In genomic region chr6:2861822-2862164, GRCh38 we compare ENCODE assay signal across 16 cellular contexts. TPM values are rescaled to one million over a fixed set of nuclear protein-coding genes. Genes with fewer than 3 reads are reported as not detected.
DNase-seq lines count a peak whose midpoint lies in the region; ATAC-seq, FAIRE-seq and TF ChIP-seq lines count a peak whose summit lies in the region.
"Had no signal": no experiment of that assay in that cellular context is flagged by ENCODE, and none has a peak within 500 bp of the region (broad histone marks: within the 10 kb centered on the region; RNA-seq: fewer than 3 reads in every experiment).

No MANE protein-coding gene starts in this region.

- H3K27me3 ChIP-seq in Peyer's patch = no peaks in the 10 kb centered on the region
- no peaks in the 10 kb centered on the region for H3K27me3 ChIP-seq in K562 (ENCODE audit: control insufficient read depth in 2 of 2, insufficient read depth in 2 of 2, low read length in 2 of 2)
- H3K27me3 ChIP-seq in thymus (ENCODE audit: control insufficient read depth, insufficient read depth) = no peaks in the 10 kb centered on the region

- 0% methylated on average over 1 of the region's 1 CpG for WGBS in K562 (ENCODE audit: insufficient coverage, low coverage, missing lambda C conversion rate)
- WGBS in thymus = 30% methylated on average over 1 of the region's 1 CpG

- peak overlapping the region; percentile 66 for H3K4me3 Mint-ChIP-seq in activated naive CD4-positive, alpha-beta T cell treated with anti-CD3 and anti-CD28 coated beads for 36 hours
- H3K4me3 Mint-ChIP-seq: brain had no signal

- no peaks in the 10 kb centered on the region for H3K79me2 ChIP-seq in K562 (ENCODE audit: control insufficient read depth, insufficient read depth, low read length)

- H3K4me2 ChIP-seq in K562 (ENCODE audit: insufficient read depth, low read length) = no peak overlapping the region

- peaks cover 5% of the 10 kb centered on the region for H3K36me3 Mint-ChIP-seq in activated naive CD4-positive, alpha-beta T cell treated with anti-CD3 and anti-CD28 coated beads for 36 hours (ENCODE audit: low read depth)
- H3K36me3 Mint-ChIP-seq: brain had no signal

- CTCF ChIA-PET in activated naive CD4-positive, alpha-beta T cell treated with anti-CD3 and anti-CD28 coated beads for 36 hours (lab: Charles Lee) = interaction anchor here (1.0 to 2.2 kb wide), 4 partner anchors 10 to 70 kb away, joined by 3 to 6 read pairs (median 4); no protein-coding TSS in a partner anchor
- CTCF ChIA-PET in K562 (lab: Yijun Ruan, JAX; ENCODE audit: low intra/inter-chr PET ratio) = no interaction called here

- H3K9me3 ChIP-seq in Peyer's patch = no peaks in the 10 kb centered on the region
- H3K9me3 ChIP-seq in K562 (replicated peaks; ENCODE audit: control insufficient read depth, insufficient read depth, low read depth, low read length) = no peaks in the 10 kb centered on the region
- H3K9me3 ChIP-seq in thymus (ENCODE audit: control insufficient read depth) = no peaks in the 10 kb centered on the region
- H3K9me3 ChIP-seq: thoracic aorta had no signal

- H3K9me3 Mint-ChIP-seq in activated naive CD4-positive, alpha-beta T cell treated with anti-CD3 and anti-CD28 coated beads for 36 hours = peaks cover 3% of the 10 kb centered on the region

- no peak for FAIRE-seq in K562 (lab: Jason Lieb, UNC)
- FAIRE-seq: D721Med, HTR-8/SVneo had no signal

- no peak for TF ChIP-seq RAD21 in K562 (CRISPR knock-in tag; conservative IDR thresholded peaks at IDR 0.05 in 1 of 2, IDR thresholded peaks at IDR 0.05 in 1 of 2)

- peak overlapping the region; percentile 96 for H3K27ac Mint-ChIP-seq in activated naive CD4-positive, alpha-beta T cell treated with anti-CD3 and anti-CD28 coated beads for 36 hours
- H3K27ac Mint-ChIP-seq: brain had no signal

- BruUV-seq in K562 (replicated peaks; lab: Mats Ljungman, UMichigan) = no TSS peak

- H3K9ac ChIP-seq in K562 (ENCODE audit: insufficient read depth in 1 of 2, low read depth in 2 of 2, low read length in 2 of 2) = no peak overlapping the region

- in situ Hi-C loops in K562 (cut with MboI) = no loop called here

- no peak for TF ChIP-seq CTCF in Peyer's patch (IDR thresholded peaks at IDR 0.05)
- TF ChIP-seq CTCF in K562 (IDR thresholded peaks at IDR 0.05 in 2 of 3, conservative IDR thresholded peaks at IDR 0.05 in 1 of 3; ENCODE audit: insufficient read depth in 2 of 3, low read depth in 1 of 3, low read length in 3 of 3) = no peak
- TF ChIP-seq CTCF in GM20000 (IDR thresholded peaks at IDR 0.05; ENCODE audit: extremely low read depth, missing control alignments) = no peak

- H3K4me3 ChIP-seq in Peyer's patch (no peak overlapping the region), K562 (no peak overlapping the region), thymus (ENCODE audit: low read length) (no peak overlapping the region)
- H3K4me3 ChIP-seq: thoracic aorta had no signal

- TF ChIP-seq POLR2A in Peyer's patch (IDR thresholded peaks at IDR 0.05) = no peak
- no peak for TF ChIP-seq POLR2A in K562 (conservative IDR thresholded peaks at IDR 0.05)

- no peak for ATAC-seq in K562
- no peak for ATAC-seq in HG03280 (IDR thresholded peaks at IDR 0.05; ENCODE audit: unreplicated experiment)

- H3K36me3 ChIP-seq in Peyer's patch (no peaks in the 10 kb centered on the region), K562 (ENCODE audit: control insufficient read depth, insufficient read depth, low read length) (no peaks in the 10 kb centered on the region), thymus (ENCODE audit: control insufficient read depth, insufficient read depth) (no peaks in the 10 kb centered on the region)
- H3K36me3 ChIP-seq: thoracic aorta had no signal

- DNase-seq in activated naive CD4-positive, alpha-beta T cell treated with anti-CD3 and anti-CD28 coated beads for 36 hours = no peak
- DNase-seq in activated naive CD4-positive, alpha-beta T cell treated with Interleukin-2 at 50 U/mL for 16 hours = no peak
- no peak for DNase-seq in Peyer's patch
- DNase-seq in K562 (ENCODE audit: extremely low read depth in 1 of 4, low spot score in 3 of 4) = no peak
- DNase-seq in GM20000 (ENCODE audit: low spot score) = no peak
- no peak for DNase-seq in mucosa of gallbladder (ENCODE audit: low spot score)
- DNase-seq: GOT3, kidney glomerular epithelial cell, NCI-H2081 treated with DMSO at 0.1 percent for 48 hours, NCI-H69 had no signal

- H3K27me3 Mint-ChIP-seq in activated naive CD4-positive, alpha-beta T cell treated with anti-CD3 and anti-CD28 coated beads for 36 hours (ENCODE audit: low read depth) = no peaks in the 10 kb centered on the region
- H3K27me3 Mint-ChIP-seq: brain had no signal

- TF ChIP-seq EP300 in K562 (IDR thresholded peaks at IDR 0.05; ENCODE audit: low read length) = no peak

- 0 out of 2 replicates have a peak overlapping the region, but pooled peaks have one; percentile 29 for H2AFZ ChIP-seq in K562 (ENCODE audit: low read depth, low read length)

- no peaks in the 10 kb centered on the region for H3K9me1 ChIP-seq in K562 (ENCODE audit: control insufficient read depth, insufficient read depth, low read length)

- peaks cover 75% of the 10 kb centered on the region for H3K4me1 Mint-ChIP-seq in activated naive CD4-positive, alpha-beta T cell treated with anti-CD3 and anti-CD28 coated beads for 36 hours (ENCODE audit: low read depth)

- intact Hi-C loops in activated naive CD4-positive, alpha-beta T cell treated with anti-CD3 and anti-CD28 coated beads for 36 hours (cut with micrococcal nuclease) = loop anchor here (1.0 to 5.0 kb wide), 4 partner anchors 15 to 1276 kb away; partner anchors contain the start of gene ECI2
- intact Hi-C loops in K562 (cut with micrococcal nuclease) = no loop called here

- H3K4me1 ChIP-seq in Peyer's patch = peaks cover 0 to 33% (median 25%) of the 10 kb centered on the region in 4 donors
- peaks cover 24 to 28% of the 10 kb centered on the region in 2 experiments for H3K4me1 ChIP-seq in K562 (replicated peaks in 1 of 2; ENCODE audit: control insufficient read depth in 2 of 2, insufficient read depth in 2 of 2, low read length in 2 of 2)
- H3K4me1 ChIP-seq in thymus (ENCODE audit: control insufficient read depth, insufficient read depth, low read length) = peaks cover 46% of the 10 kb centered on the region

- H3K27ac ChIP-seq in Peyer's patch (peak overlapping the region in 3 of 4 donors; percentile 17 to 72 (median 52)), K562 (ENCODE audit: extremely low read depth, low read depth, low read length) (no peak overlapping the region), thymus (ENCODE audit: low read depth) (peak overlapping the region; percentile 91)
- H3K27ac ChIP-seq: thoracic aorta had no signal

- POLR2A ChIA-PET in K562 (lab: Yijun Ruan, JAX) = interaction anchor here (1.0 kb wide), 2 partner anchors 9 to 42 kb away, joined by 3 read pairs; no protein-coding TSS in a partner anchor

- no peaks in the 10 kb centered on the region for H4K20me1 ChIP-seq in K562 (replicated peaks; ENCODE audit: control insufficient read depth, insufficient read depth, low read length)

TF ChIP-seq in K562, 482 proteins besides CTCF, POLR2A, EP300 and RAD21 (continues in another document):
- no peak for TF ChIP-seq SAFB2 (IDR thresholded peaks at IDR 0.05; ENCODE audit: borderline replicate concordance, low read depth, low read length, severe bottlenecking)

RNA-seq across cellular contexts. Expression of gene SERPINB1, which starts 20.1 kb away (rescaled TPM):
- total RNA-seq in activated naive CD4-positive, alpha-beta T cell treated with anti-CD3 and anti-CD28 coated beads for 36 hours = 100 to 1,000 TPM; 200 to 208 TPM
- 100 to 1,000 TPM in 1 of 4 donors, 10 to 100 TPM in 3; 58.6 to 122 (median 86.4) TPM for total RNA-seq in Peyer's patch
- 11.1 and 19.1 TPM in 2 replicates for total RNA-seq in K562 (2011; cell fraction: chromatin; rRNA removed; ENCODE audit: low replicate concordance)
- total RNA-seq in K562 (2011; cell fraction: nucleolus; rRNA removed) = 13.9 and 18.2 TPM in 2 replicates
- 16.9 and 26.9 TPM in 2 replicates for total RNA-seq in K562 (2011; cell fraction: nucleoplasm; rRNA removed)
- 36.7 and 41.2 TPM in 2 replicates for total RNA-seq in K562 (2014; rRNA removed)
- 49.3 and 62.5 TPM in 2 replicates for total RNA-seq in K562 (2014; rRNA removed; fragmentation: Illumina TruSeq; extraction: Trizol)
- total RNA-seq in K562 (2015; rRNA removed; fragmentation: Illumina TruSeq; extraction: Trizol) = 31.9 and 33.9 TPM in 2 replicates
- 45.6 and 46.5 TPM in 2 replicates for total RNA-seq in K562 (2021)
- 49.4 and 108 TPM in 2 replicates for polyA plus RNA-seq in K562 (2011; rRNA removed)
- polyA plus RNA-seq in K562 (2011; cell fraction: cytosol; rRNA removed) = 24.3 and 27.5 TPM in 2 replicates
- 22.6 and 24.2 TPM in 2 replicates for polyA plus RNA-seq in K562 (2011; cell fraction: nucleus; rRNA removed)
- polyA plus RNA-seq in K562 (2012) = 44.7 and 93.0 TPM in 2 replicates
- 57.7 and 78.3 TPM in 2 replicates for polyA plus RNA-seq in K562 (2014; fragmentation: Illumina TruSeq; extraction: Trizol)
- 10 to 100 TPM; 63.8 to 68.7 TPM for polyA plus RNA-seq in K562 (2014; fragmentation: Nextera tagmentation; extraction: Ambion mirVana)
- polyA plus RNA-seq in K562 (2014; rRNA removed) = 61.9 and 66.9 TPM in 2 replicates
- 48.6 and 55.2 TPM in 2 replicates for polyA minus RNA-seq in K562 (2011; rRNA and poly(A)+ RNA removed)
- polyA minus RNA-seq in K562 (2011; cell fraction: cytosol; rRNA and poly(A)+ RNA removed) = 25.9 and 43.6 TPM in 2 replicates
- polyA minus RNA-seq in K562 (2011; cell fraction: nucleus; rRNA and poly(A)+ RNA removed) = 20.3 and 22.5 TPM in 2 replicates
- polyA plus RNA-seq in thymus = 120 TPM
- 62.0 TPM for total RNA-seq in mucosa of gallbladder

RNA-seq across cellular contexts. Expression of gene SERPINB9, which starts 41.3 kb away (rescaled TPM):
- total RNA-seq in activated naive CD4-positive, alpha-beta T cell treated with anti-CD3 and anti-CD28 coated beads for 36 hours = 10 to 100 TPM; 72.2 to 75.8 TPM
- total RNA-seq in Peyer's patch = 10 to 100 TPM in 1 of 4 donors, 1 to 10 TPM in 3; 2.9 to 13.2 (median 4.0) TPM
- 38.5 and 40.9 TPM in 2 replicates for total RNA-seq in K562 (2011; cell fraction: chromatin; rRNA removed; ENCODE audit: low replicate concordance)
- 25.5 and 30.9 TPM in 2 replicates for total RNA-seq in K562 (2011; cell fraction: nucleolus; rRNA removed)
- total RNA-seq in K562 (2011; cell fraction: nucleoplasm; rRNA removed) = 39.8 and 60.8 TPM in 2 replicates
- 18.8 and 18.9 TPM in 2 replicates for total RNA-seq in K562 (2014; rRNA removed)
- total RNA-seq in K562 (2014; rRNA removed; fragmentation: Illumina TruSeq; extraction: Trizol) = 30.7 and 37.5 TPM in 2 replicates
- total RNA-seq in K562 (2015; rRNA removed; fragmentation: Illumina TruSeq; extraction: Trizol) = 18.4 and 21.5 TPM in 2 replicates
- 31.7 and 37.0 TPM in 2 replicates for total RNA-seq in K562 (2021)
- 72.3 and 136 TPM in 2 replicates for polyA plus RNA-seq in K562 (2011; rRNA removed)
- 68.2 and 93.0 TPM in 2 replicates for polyA plus RNA-seq in K562 (2011; cell fraction: cytosol; rRNA removed)
- 24.3 and 46.3 TPM in 2 replicates for polyA plus RNA-seq in K562 (2011; cell fraction: nucleus; rRNA removed)
- 21.2 and 35.3 TPM in 2 replicates for polyA plus RNA-seq in K562 (2012)
- 34.6 and 40.3 TPM in 2 replicates for polyA plus RNA-seq in K562 (2014; fragmentation: Illumina TruSeq; extraction: Trizol)
- 10 to 100 TPM; 12.1 to 20.0 TPM for polyA plus RNA-seq in K562 (2014; fragmentation: Nextera tagmentation; extraction: Ambion mirVana)
- polyA plus RNA-seq in K562 (2014; rRNA removed) = 26.6 and 32.2 TPM in 2 replicates
- polyA minus RNA-seq in K562 (2011; rRNA and poly(A)+ RNA removed) = 75.4 and 149 TPM in 2 replicates
- 34.9 and 85.8 TPM in 2 replicates for polyA minus RNA-seq in K562 (2011; cell fraction: cytosol; rRNA and poly(A)+ RNA removed)
- 14.3 and 16.3 TPM in 2 replicates for polyA minus RNA-seq in K562 (2011; cell fraction: nucleus; rRNA and poly(A)+ RNA removed)
- 29.5 TPM for polyA plus RNA-seq in thymus
- total RNA-seq in mucosa of gallbladder = 11.8 TPM
